1 cellular context compared by ENCODE assay signal in genomic region chr1:222817529-222817928, GRCh38.
TF ChIP-seq lines count a peak whose summit lies in the region.

No MANE protein-coding gene starts in this region.

TF ChIP-seq in SK-N-SH, 30 proteins besides CTCF, POLR2A, EP300 and RAD21 (continued from another document):
- TF ChIP-seq REST (IDR thresholded peaks at IDR 0.05; ENCODE audit: low read depth, low read length) (peak; percentile 71), RCOR1 (IDR thresholded peaks at IDR 0.05; ENCODE audit: low read length) (no peak), RFX5 (IDR thresholded peaks at IDR 0.05; ENCODE audit: low read length) (no peak), IRF3 (IDR thresholded peaks at IDR 0.05; ENCODE audit: low read depth, low read length) (no peak), MXI1 (IDR thresholded peaks at IDR 0.05; ENCODE audit: low read depth, low read length) (no peak), POLR2AphosphoS5 (IDR thresholded peaks at IDR 0.05; ENCODE audit: low read depth, low read length) (peak; percentile 75), FOSL2 (IDR thresholded peaks at IDR 0.05; ENCODE audit: borderline replicate concordance, low read depth) (peak; percentile 98), NFIC (IDR thresholded peaks at IDR 0.05; ENCODE audit: borderline replicate concordance) (peak; percentile 91), ELF1 (IDR thresholded peaks at IDR 0.05) (no peak; the same call in 1 of the 2 replicates), MAX (IDR thresholded peaks at IDR 0.05; ENCODE audit: low read depth) (peak; percentile 79), NRF1 (IDR thresholded peaks at IDR 0.05; ENCODE audit: low read depth, low read length) (no peak), FOXJ3 (CRISPR knock-in tag; IDR thresholded peaks at IDR 0.05) (no peak), EZH2phosphoT487 (IDR thresholded peaks at IDR 0.05; ENCODE audit: borderline replicate concordance, low read depth) (no peak), CHD2 (IDR thresholded peaks at IDR 0.05; ENCODE audit: low read length, partially characterized antibody) (no peak), SIN3A (IDR thresholded peaks at IDR 0.05; ENCODE audit: borderline replicate concordance, low read depth, low read length) (peak; percentile 79; the same call in 1 of the 2 replicates), PBX3 (IDR thresholded peaks at IDR 0.05) (peak; percentile 90)
